Comparison of ENCODE assay signal across 1 cellular context in genomic region chr18:13608024-13608562, GRCh38.
TF ChIP-seq lines count a peak whose summit lies in the region.

No MANE protein-coding gene starts in this region.

TF ChIP-seq in GM12878, 131 proteins besides CTCF, POLR2A, EP300 and RAD21 (continued from another document):
- TF ChIP-seq PKNOX1 (IDR thresholded peaks at IDR 0.05) = peak; percentile 51; the same call in 1 of the 2 replicates
- TF ChIP-seq SKIL (IDR thresholded peaks at IDR 0.05; ENCODE audit: low read depth, poor library complexity, severe bottlenecking) = peak; percentile 36
- TF ChIP-seq BHLHE40 (IDR thresholded peaks at IDR 0.05; ENCODE audit: borderline replicate concordance in 1 of 2, low read depth in 2 of 2, low read length in 1 of 2) = peak in 1 of 2 experiments; percentile 15; a peak in 1 of 4 replicates
- TF ChIP-seq IKZF2 (IDR thresholded peaks at IDR 0.05) = peak in 1 of 2 experiments; percentile 38; a peak in 2 of 4 replicates
- 0 out of 2 replicates have a peak, but pooled peaks have one; percentile 29 for TF ChIP-seq TBL1XR1 (IDR thresholded peaks at IDR 0.05; ENCODE audit: low read depth, low read length)
- TF ChIP-seq ZNF687 (IDR thresholded peaks at IDR 0.05) = peak; percentile 31; the same call in 1 of the 2 replicates
- TF ChIP-seq MEF2B (IDR thresholded peaks at IDR 0.05; ENCODE audit: partially characterized antibody, poor library complexity, severe bottlenecking) = peak; percentile 57
- peak; percentile 42; the same call in 1 of the 2 replicates for TF ChIP-seq RELB (IDR thresholded peaks at IDR 0.05; ENCODE audit: low read depth)
- peak; percentile 31; the same call in 1 of the 2 replicates for TF ChIP-seq ZNF384 (IDR thresholded peaks at IDR 0.05; ENCODE audit: borderline replicate concordance, low read depth, low read length)
- 0 out of 2 replicates have a peak, but pooled peaks have one; percentile 19 for TF ChIP-seq DPF2 (IDR thresholded peaks at IDR 0.05)
- TF ChIP-seq NBN (IDR thresholded peaks at IDR 0.05) = peak; percentile 58; the same call in 1 of the 2 replicates
- TF ChIP-seq PAX5 (IDR thresholded peaks at IDR 0.05; ENCODE audit: borderline replicate concordance, low read depth, low read length) = peak; percentile 23; the same call in 1 of the 2 replicates
- TF ChIP-seq TCF12 (IDR thresholded peaks at IDR 0.05; ENCODE audit: low read depth, low read length) = peak; percentile 24; the same call in 1 of the 2 replicates
- 0 out of 2 replicates have a peak, but pooled peaks have one; percentile 27 for TF ChIP-seq MLLT1 (IDR thresholded peaks at IDR 0.05)
- peak; percentile 47; the same call in 1 of the 2 replicates for TF ChIP-seq ZNF207 (IDR thresholded peaks at IDR 0.05; ENCODE audit: borderline replicate concordance)
- TF ChIP-seq ATF7 (IDR thresholded peaks at IDR 0.05; ENCODE audit: low read depth) = peak; percentile 67
